24 cellular contexts compared by ENCODE assay signal in the genomic region with DNA sequence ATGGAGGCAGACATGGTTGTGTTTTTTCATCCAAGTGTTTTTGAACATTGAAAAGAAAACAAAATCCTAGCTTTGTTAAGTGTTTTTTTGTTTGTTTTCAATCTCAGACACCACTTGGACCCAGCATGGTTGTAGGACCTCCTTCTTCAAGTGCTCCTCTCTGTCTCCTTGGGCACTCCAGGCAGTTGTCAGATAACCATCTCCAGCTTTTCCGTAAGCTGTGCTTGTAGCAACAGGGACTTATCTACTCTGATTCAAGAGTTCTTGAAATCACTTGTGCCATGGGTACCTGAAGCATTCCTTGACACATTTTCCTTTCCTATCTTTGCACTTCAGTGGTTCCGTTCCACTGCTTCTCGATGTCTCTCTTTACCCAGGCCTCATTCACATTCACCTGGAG.
"Had no signal": no experiment of that assay in that cellular context is flagged by ENCODE, and none has a peak within 500 bp of the region (broad histone marks: within the 10 kb centered on the region; RNA-seq: fewer than 3 reads in every experiment).

No MANE protein-coding gene starts in this region.

- H3K4me3 ChIP-seq: K562, SJCRH30, SK-N-MC had no signal

- ATAC-seq: K562, T-cell had no signal

- H3K27ac ChIP-seq: HL-60, KMS-11, RWPE1, SJCRH30, SK-N-MC had no signal

- H3K27ac Mint-ChIP-seq: IgD-negative memory B cell, T-cell had no signal

- H3K9me3 ChIP-seq: SJCRH30 had no signal

- H3K4me1 ChIP-seq: SJCRH30 had no signal

- H3K27me3 Mint-ChIP-seq: IgD-negative memory B cell had no signal

- H3K36me3 ChIP-seq: SJCRH30 had no signal

- H3K4me1 Mint-ChIP-seq: IgD-negative memory B cell, T-cell had no signal

- H3K27me3 ChIP-seq: SJCRH30 had no signal

- DNase-seq: Kasumi-1, NCI-H1092, NCI-H1105 treated with DMSO at 0.1 percent for 48 hours, NCI-H1417 treated with DMSO at 0.1 percent for 48 hours, NCI-H146, NCI-H1694 treated with DMSO at 0.1 percent for 48 hours, NCI-H1930, NCI-H2171, NCI-H226, NCI-H446, NCI-H510A, NCI-H524 treated with DMSO at 0.1 percent for 48 hours, NCI-H69, NCI-H774, SHP77, SJCRH30, SW 1271, T-cell had no signal

- H3K36me3 Mint-ChIP-seq: IgD-negative memory B cell, T-cell had no signal

- H3K4me3 Mint-ChIP-seq: T-cell had no signal
